Comparison of ENCODE assay signal across 12 cellular contexts in the genomic region with DNA sequence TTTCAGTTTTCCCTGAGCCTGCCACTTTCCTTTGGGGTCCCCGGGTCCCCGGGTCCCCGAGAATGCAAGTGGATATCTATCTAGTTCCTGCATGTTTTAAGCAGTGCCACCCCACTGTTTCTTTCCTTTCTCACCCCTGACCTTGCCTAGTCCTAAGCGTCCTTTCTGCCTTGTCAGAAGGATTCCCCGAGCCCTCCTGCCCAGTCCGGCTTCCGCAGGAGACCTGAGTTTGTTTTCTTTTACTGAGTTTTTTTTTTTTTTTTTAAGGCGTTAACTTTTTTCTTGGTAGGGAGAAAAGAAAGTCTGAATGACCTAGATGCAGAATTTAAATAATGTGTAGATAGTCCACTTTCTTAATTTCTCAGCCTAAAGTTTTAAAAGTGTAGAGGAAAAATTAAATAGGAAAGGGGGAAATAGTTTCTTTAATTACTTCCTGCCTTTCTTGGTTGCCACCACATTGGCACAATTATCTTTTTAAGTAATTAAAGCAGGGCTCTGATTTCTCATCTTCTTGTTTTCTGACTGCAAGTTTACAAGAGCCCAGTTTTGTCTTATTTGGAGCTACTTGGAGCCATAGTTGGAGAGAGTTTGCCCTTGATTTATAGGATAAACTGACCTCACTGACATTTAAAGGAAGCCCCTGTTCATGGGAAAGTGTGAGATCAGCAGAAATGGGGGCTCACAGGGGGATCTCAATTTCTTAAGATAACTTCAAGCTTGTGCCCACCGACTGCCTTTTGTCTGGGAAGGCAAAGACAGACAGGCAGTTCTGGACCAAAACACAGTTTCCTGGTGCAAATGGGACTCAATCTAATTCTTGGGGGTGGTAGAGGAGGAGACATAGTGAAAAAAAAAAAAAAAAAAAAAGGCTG. TPM values are rescaled to one million over a fixed set of nuclear protein-coding genes. Genes with fewer than 3 reads are reported as not detected.
DNase-seq lines count a peak whose midpoint lies in the region; ATAC-seq, FAIRE-seq and TF ChIP-seq lines count a peak whose summit lies in the region.
"Had no signal": no experiment of that assay in that cellular context is flagged by ENCODE, and none has a peak within 500 bp of the region (broad histone marks: within the 10 kb centered on the region; RNA-seq: fewer than 3 reads in every experiment).

No MANE protein-coding gene starts in this region.

- no peak for ATAC-seq in esophagus mucosa

- peaks cover 55 to 69% of the 10 kb centered on the region in 2 donors for H3K27me3 Mint-ChIP-seq in CD4-positive, alpha-beta memory T cell
- peaks cover 81% of the 10 kb centered on the region for H3K27me3 Mint-ChIP-seq in osteocyte (ENCODE audit: unreplicated experiment)

- H3K27ac Mint-ChIP-seq in CD4-positive, alpha-beta memory T cell = peak overlapping the region in 1 of 7 donors; percentile 43
- H3K27ac Mint-ChIP-seq in osteocyte (ENCODE audit: unreplicated experiment) = peak overlapping the region; percentile 62
- H3K27ac Mint-ChIP-seq: progenitor cell of endocrine pancreas had no signal

- no peak for TF ChIP-seq EP300 in sigmoid colon (IDR thresholded peaks at IDR 0.05)

- no peaks in the 10 kb centered on the region for H3K36me3 ChIP-seq in CD4-positive, alpha-beta memory T cell (ENCODE audit: insufficient read depth, low read length)
- H3K36me3 ChIP-seq in H7 (replicated peaks; ENCODE audit: control insufficient read depth, insufficient read depth, low read length) = no peaks in the 10 kb centered on the region
- peaks cover 20% of the 10 kb centered on the region for H3K36me3 ChIP-seq in bronchial epithelial cell (ENCODE audit: control insufficient read depth, insufficient read depth, low read length)
- H3K36me3 ChIP-seq in sigmoid colon = no peaks in the 10 kb centered on the region

- TF ChIP-seq CTCF in bronchial epithelial cell (IDR thresholded peaks at IDR 0.05; ENCODE audit: insufficient read depth, low read length, severe bottlenecking) (no peak), osteocyte (IDR thresholded peaks at IDR 0.05) (no peak), sigmoid colon (IDR thresholded peaks at IDR 0.05) (no peak)

- peaks cover 0 to 24% (median 12%) of the 10 kb centered on the region in 8 donors for H3K9me3 Mint-ChIP-seq in CD4-positive, alpha-beta memory T cell
- H3K9me3 Mint-ChIP-seq in osteocyte (ENCODE audit: unreplicated experiment) = no peaks in the 10 kb centered on the region

- H3K4me3 ChIP-seq in CD4-positive, alpha-beta memory T cell (ENCODE audit: low read length in 2 of 2) = no peak overlapping the region
- H3K4me3 ChIP-seq in H7 (ENCODE audit: insufficient read depth, low read depth, low read length) (no peak overlapping the region), bronchial epithelial cell (ENCODE audit: low read depth, low read length) (peak overlapping the region; percentile 67), sigmoid colon (peak overlapping the region in 1 of 4 donors; percentile 42)

- no peak overlapping the region for H3K27ac ChIP-seq in CD4-positive, alpha-beta memory T cell (ENCODE audit: low read depth, low read length)
- H3K27ac ChIP-seq in sigmoid colon = no peak overlapping the region

- peak overlapping the region in 7 of 8 donors; percentile 22 to 71 (median 52) for H3K4me3 Mint-ChIP-seq in CD4-positive, alpha-beta memory T cell
- H3K4me3 Mint-ChIP-seq in osteocyte (ENCODE audit: unreplicated experiment) = peak overlapping the region; percentile 74

- H3K27me3 ChIP-seq in CD4-positive, alpha-beta memory T cell (ENCODE audit: insufficient read depth, low read length) = peaks cover 22% of the 10 kb centered on the region
- H3K27me3 ChIP-seq in H7 (ENCODE audit: control insufficient read depth, insufficient read depth, low read length) = peaks cover 94% of the 10 kb centered on the region
- H3K27me3 ChIP-seq in bronchial epithelial cell (ENCODE audit: control insufficient read depth, insufficient read depth, low read length) = no peaks in the 10 kb centered on the region
- peaks cover 68 to 100% (median 88%) of the 10 kb centered on the region in 3 donors for H3K27me3 ChIP-seq in sigmoid colon

- peaks cover 1 to 8% of the 10 kb centered on the region in 2 donors for H3K36me3 Mint-ChIP-seq in CD4-positive, alpha-beta memory T cell
- no peaks in the 10 kb centered on the region for H3K36me3 Mint-ChIP-seq in osteocyte (ENCODE audit: unreplicated experiment)

- FAIRE-seq in bronchial epithelial cell (lab: Jason Lieb, UNC) = no peak

- no peaks in the 10 kb centered on the region for H3K9me3 ChIP-seq in CD4-positive, alpha-beta memory T cell (ENCODE audit: control insufficient read depth in 1 of 2, low read length in 2 of 2)
- no peaks in the 10 kb centered on the region for H3K9me3 ChIP-seq in sigmoid colon

- WGBS in sigmoid colon, 2 donors = 11 to 17% methylated on average over 9 of the region's 9 CpGs

- no peak for TF ChIP-seq POLR2A in sigmoid colon (IDR thresholded peaks at IDR 0.05)

- CTCF ChIA-PET in CD4-positive, alpha-beta memory T cell (lab: Charles Lee; ENCODE audit: partially characterized antibody) = no interaction called here

- DNase-seq in CD4-positive, alpha-beta memory T cell = no peak
- DNase-seq in H7 (peak; percentile 22), bronchial epithelial cell (ENCODE audit: low read depth) (no peak), osteocyte (ENCODE audit: extremely low spot score, unreplicated experiment) (no peak), NCI-H82 treated with DMSO at 0.1 percent for 48 hours (lab: John Stamatoyannopoulos, UW; ENCODE audit: unreplicated experiment) (no peak), sigmoid colon (no peak)
- DNase-seq: activated CD4-positive, alpha-beta T cell treated with anti-CD3 and anti-CD28 coated beads for 4 hours; activated gamma-delta T cell; central memory CD4-positive, alpha-beta T cell; stimulated activated CD4-positive, alpha-beta T cell treated with anti-CD3 and anti-CD28 coated beads, Interleukin-2, amount 100 ng/mL, for 48 hours had no signal

- H3K4me1 ChIP-seq in CD4-positive, alpha-beta memory T cell (ENCODE audit: insufficient read depth, low read length) = peaks cover 26% of the 10 kb centered on the region
- H3K4me1 ChIP-seq in sigmoid colon = peaks cover 0 to 49% (median 43%) of the 10 kb centered on the region in 4 donors

- POLR2A ChIA-PET in CD4-positive, alpha-beta memory T cell (lab: Charles Lee; ENCODE audit: partially characterized antibody) = no interaction called here

- H3K4me1 Mint-ChIP-seq in CD4-positive, alpha-beta memory T cell = peaks cover 17 to 56% (median 32%) of the 10 kb centered on the region in 4 donors
- peaks cover 44% of the 10 kb centered on the region for H3K4me1 Mint-ChIP-seq in osteocyte (ENCODE audit: unreplicated experiment)

- intact Hi-C loops in CD4-positive, alpha-beta memory T cell (cut with micrococcal nuclease) = no loop called here
- intact Hi-C loops in sigmoid colon (cut with DNase I) = no loop called here

RNA-seq across cellular contexts. Expression of gene PAX9, which starts 2.9 kb away (rescaled TPM):
- not detected for total RNA-seq in CD4-positive, alpha-beta memory T cell
- polyA plus RNA-seq in CD4-positive, alpha-beta memory T cell = under 1 TPM in 1 of 2 donors, not detected in 1; 0.03 TPM
- 0.04 TPM in 1 of 2 replicates, not detected in the other for total RNA-seq in H7 (2014; rRNA removed; shearing (Covaris generic))
- total RNA-seq in bronchial epithelial cell (9.7 and 18.4 TPM in 2 replicates), osteocyte (3.9 and 4.6 TPM in 2 replicates), esophagus mucosa (83.6 TPM), sigmoid colon (1 to 10 TPM in 2 of 4 donors, under 1 TPM in 1, not detected in 1; 0.28 to 1.2 (median 1.1) TPM)
- under 1 TPM in 2 of 3 donors, not detected in 1; under 0.01 to 0.07 TPM for polyA plus RNA-seq in sigmoid colon
